24 cellular contexts compared by ENCODE assay signal in genomic region chr4:183008492-183008891, GRCh38.
DNase-seq lines count a peak whose midpoint lies in the region; ATAC-seq, FAIRE-seq and TF ChIP-seq lines count a peak whose summit lies in the region.
"Had no signal": no experiment of that assay in that cellular context is flagged by ENCODE, and none has a peak within 500 bp of the region (broad histone marks: within the 10 kb centered on the region; RNA-seq: fewer than 3 reads in every experiment).

No MANE protein-coding gene starts in this region.

- no peak overlapping the region for H3K56ac ChIP-seq in H9 (ENCODE audit: insufficient read length, low read depth, low read length)

- H3K4me3 Mint-ChIP-seq in H9: no peak overlapping the region
- H3K4me3 Mint-ChIP-seq in activated T-helper 1 cell treated with anti-CD3 and anti-CD28 coated beads, Interleukin-12 subunit alpha, Interleukin-12 subunit beta, Interleukin-2, Interleukin-4 antibody, amounts not matched to agents 30 ng/mL and 10 ng/mL and 1 ng/mL, durations not matched to agents 14 hours and 24 hours and 36 hours: no peak overlapping the region
- no peak overlapping the region for H3K4me3 Mint-ChIP-seq in immature natural killer cell
- H3K4me3 Mint-ChIP-seq: CD4-positive, CD25-positive, alpha-beta regulatory T cell had no signal

- no CpG with 5 or more reads among the region's 9 CpGs for WGBS in H9 (ENCODE audit: extremely low coverage, insufficient read length, low lambda C conversion rate)
- 0% methylated on average over 9 of the region's 9 CpGs for WGBS in K562 (ENCODE audit: insufficient coverage, low coverage, missing lambda C conversion rate)
- no CpG with 5 or more reads among the region's 9 CpGs for WGBS in trophoblast cell (ENCODE audit: extremely low coverage, insufficient coverage, insufficient read length)

- H3K36me3 ChIP-seq in K562 (ENCODE audit: control insufficient read depth, insufficient read depth, low read length) (no peaks in the 10 kb centered on the region), kidney epithelial cell (ENCODE audit: control insufficient read depth, insufficient read depth, low read length) (no peaks in the 10 kb centered on the region), trophoblast cell (ENCODE audit: control insufficient read depth in 1 of 2, insufficient read depth in 2 of 2, low read length in 2 of 2) (no peaks in the 10 kb centered on the region)
- H3K36me3 ChIP-seq: BLaER1, SJSA1 had no signal

- H2AFZ ChIP-seq in H9 (ENCODE audit: low read length): no peak overlapping the region
- H2AFZ ChIP-seq in K562 (ENCODE audit: low read depth, low read length): peak overlapping the region; percentile 7
- H2AFZ ChIP-seq in trophoblast cell (ENCODE audit: insufficient read depth, low read length, poor library complexity): no peak overlapping the region

- H3K4me1 ChIP-seq in H9 (ENCODE audit: insufficient read depth, low read length) (no peaks in the 10 kb centered on the region), K562 (replicated peaks in 1 of 2; ENCODE audit: control insufficient read depth in 2 of 2, insufficient read depth in 2 of 2, low read length in 2 of 2) (peaks cover 0 to 27% of the 10 kb centered on the region in 2 experiments; a peak in 4 of 5 replicates), trophoblast cell (ENCODE audit: control insufficient read depth in 1 of 2, insufficient read depth in 2 of 2, low read length in 2 of 2) (no peaks in the 10 kb centered on the region)
- H3K4me1 ChIP-seq: BLaER1 had no signal

- H3K9me3 ChIP-seq in H9 (ENCODE audit: control insufficient read depth, low read depth, low read length) (no peaks in the 10 kb centered on the region), K562 (replicated peaks; ENCODE audit: control insufficient read depth, insufficient read depth, low read depth, low read length) (no peaks in the 10 kb centered on the region), trophoblast cell (ENCODE audit: insufficient read depth, low read depth, low read length) (no peaks in the 10 kb centered on the region)
- H3K9me3 ChIP-seq: SJSA1 had no signal

- H4K5ac ChIP-seq in H9 (ENCODE audit: insufficient read length, low read depth, low read length): no peak overlapping the region

- CTCF ChIA-PET in K562 (lab: Yijun Ruan, JAX; ENCODE audit: low intra/inter-chr PET ratio): no interaction called here

- peaks cover 0 to 4% (median 0%) of the 10 kb centered on the region in 3 experiments; a peak in 2 of 7 replicates for H3K36me3 Mint-ChIP-seq in H9 (ENCODE audit: insufficient read depth in 1 of 3, low read depth in 3 of 3)
- H3K36me3 Mint-ChIP-seq in activated T-helper 1 cell treated with anti-CD3 and anti-CD28 coated beads, Interleukin-12 subunit alpha, Interleukin-12 subunit beta, Interleukin-2, Interleukin-4 antibody, amounts not matched to agents 30 ng/mL and 10 ng/mL and 1 ng/mL, durations not matched to agents 14 hours and 24 hours and 36 hours (ENCODE audit: low read depth): no peaks in the 10 kb centered on the region
- H3K36me3 Mint-ChIP-seq in immature natural killer cell: no peaks in the 10 kb centered on the region
- H3K36me3 Mint-ChIP-seq: CD4-positive, CD25-positive, alpha-beta regulatory T cell had no signal

- TF ChIP-seq CTCF in H9 (conservative IDR thresholded peaks at IDR 0.05): no peak; the same call in 2 of the 3 replicates
- peak; percentile 22 to 46 (median 43); a peak in 4 of 6 replicates for TF ChIP-seq CTCF in K562 (IDR thresholded peaks at IDR 0.05 in 2 of 3, conservative IDR thresholded peaks at IDR 0.05 in 1 of 3; ENCODE audit: insufficient read depth in 2 of 3, low read depth in 1 of 3, low read length in 3 of 3)
- peak; percentile 11 for TF ChIP-seq CTCF in kidney epithelial cell (IDR thresholded peaks at IDR 0.05; ENCODE audit: insufficient read depth, low read length, poor library complexity, severe bottlenecking)

- no peak overlapping the region for H3K23ac ChIP-seq in H9 (ENCODE audit: insufficient read length, low read depth, low read length)
- no peak overlapping the region for H3K23ac ChIP-seq in trophoblast cell (ENCODE audit: low read length)

- no peak overlapping the region for H2AK5ac ChIP-seq in H9 (ENCODE audit: insufficient read length, low read length)
- H2AK5ac ChIP-seq in trophoblast cell (ENCODE audit: low read length): no peak overlapping the region

- TF ChIP-seq RAD21 in K562 (CRISPR knock-in tag; conservative IDR thresholded peaks at IDR 0.05 in 1 of 2, IDR thresholded peaks at IDR 0.05 in 1 of 2): peak in 1 of 2 experiments; percentile 52; a peak in 2 of 4 replicates

- H3K14ac ChIP-seq in H9 (ENCODE audit: insufficient read depth, low read length): no peak overlapping the region
- H3K14ac ChIP-seq in trophoblast cell (ENCODE audit: low read length): no peak overlapping the region

- H4K12ac ChIP-seq in trophoblast cell (ENCODE audit: low read depth, low read length): no peak overlapping the region

- peak; percentile 44 for FAIRE-seq in K562 (lab: Jason Lieb, UNC)
- FAIRE-seq: A204.1 had no signal

- no peak overlapping the region for H4K91ac ChIP-seq in H9 (ENCODE audit: insufficient read length, low read depth, low read length)
- H4K91ac ChIP-seq in trophoblast cell (ENCODE audit: low read depth, low read length): no peak overlapping the region

- intact Hi-C loops in K562 (cut with micrococcal nuclease): loop anchor here (5.0 kb wide), 1 partner anchor 64 kb away; no protein-coding TSS in a partner anchor
- intact Hi-C loops in activated T-helper 1 cell treated with anti-CD3 and anti-CD28 coated beads, Interleukin-12 subunit alpha, Interleukin-12 subunit beta, Interleukin-2, Interleukin-4 antibody, amounts not matched to agents 30 ng/mL and 10 ng/mL and 1 ng/mL, durations not matched to agents 14 hours and 24 hours and 36 hours (cut with micrococcal nuclease): no loop called here

- POLR2A ChIA-PET in K562 (lab: Yijun Ruan, JAX): interaction anchor here (1.2 kb wide), 1 partner anchor 17 kb away, joined by 3 read pairs; no protein-coding TSS in a partner anchor

- H4K20me1 ChIP-seq in H9 (ENCODE audit: control insufficient read depth, insufficient read depth, insufficient read length): no peaks in the 10 kb centered on the region
- H4K20me1 ChIP-seq in K562 (replicated peaks; ENCODE audit: control insufficient read depth, insufficient read depth, low read length): no peaks in the 10 kb centered on the region
- H4K20me1 ChIP-seq: BLaER1 had no signal

- peak; percentile 91 for ATAC-seq in K562
- ATAC-seq: PC-3, Right ventricle myocardium inferior had no signal

- BruUV-seq in K562 (replicated peaks; lab: Mats Ljungman, UMichigan): no TSS peak

- H2BK5ac ChIP-seq in H9 (ENCODE audit: insufficient read length, low read length) (no peak overlapping the region), trophoblast cell (ENCODE audit: low read depth, low read length, poor library complexity) (no peak overlapping the region)

- H2BK120ac ChIP-seq in H9 (ENCODE audit: low read depth, low read length, poor library complexity, severe bottlenecking) (no peak overlapping the region), trophoblast cell (ENCODE audit: insufficient read depth, low read length, poor library complexity) (no peak overlapping the region)

- H3K27me3 Mint-ChIP-seq in H9 (ENCODE audit: low read depth): peaks cover 27% of the 10 kb centered on the region
- no peaks in the 10 kb centered on the region for H3K27me3 Mint-ChIP-seq in activated T-helper 1 cell treated with anti-CD3 and anti-CD28 coated beads, Interleukin-12 subunit alpha, Interleukin-12 subunit beta, Interleukin-2, Interleukin-4 antibody, amounts not matched to agents 30 ng/mL and 10 ng/mL and 1 ng/mL, durations not matched to agents 14 hours and 24 hours and 36 hours (ENCODE audit: insufficient read depth)
- H3K27me3 Mint-ChIP-seq in immature natural killer cell (ENCODE audit: low read depth in 3 of 3): peaks cover 4 to 7% (median 4%) of the 10 kb centered on the region in 3 donors
- H3K27me3 Mint-ChIP-seq: CD4-positive, CD25-positive, alpha-beta regulatory T cell had no signal

- DNase-seq in H9: peak; percentile 46
- DNase-seq in K562 (ENCODE audit: extremely low read depth in 1 of 4, low spot score in 3 of 4): peak in 2 of 4 experiments; percentile 41 to 68
- DNase-seq in kidney epithelial cell (ENCODE audit: low read depth): no peak
- no peak for DNase-seq in trophoblast cell
- no peak for DNase-seq in activated CD8-positive, alpha-beta memory T cell treated with anti-CD3 and anti-CD28 coated beads, Interleukin-2, amount 50 U/mL, for 48 hours
- DNase-seq in activated T-helper 1 cell treated with anti-CD3 and anti-CD28 coated beads, Interleukin-12 subunit alpha, Interleukin-12 subunit beta, Interleukin-2, Interleukin-4 antibody, amounts not matched to agents 30 ng/mL and 10 ng/mL and 1 ng/mL, durations not matched to agents 14 hours and 24 hours and 36 hours (ENCODE audit: low spot score): no peak
- no peak for DNase-seq in immature natural killer cell
- no peak for DNase-seq in SIG-M5 treated with dmso at 0.1 percent for 504 hours (lab: John Stamatoyannopoulos, UW; ENCODE audit: unreplicated experiment)
- DNase-seq: CD4-positive, CD25-positive, alpha-beta regulatory T cell; DMS153; DND-41; GOT3; Karpas-422; NCI-H1092 treated with DMSO at 0.1 percent for 48 hours; NCI-H1436; NCI-H187; NCI-H2171 treated with DMSO at 0.1 percent for 48 hours; NCI-H524; NCI-H774; PC-3 had no signal

- no peak overlapping the region for H3K4me2 ChIP-seq in H9 (ENCODE audit: insufficient read depth, insufficient read length, low read length)
- H3K4me2 ChIP-seq in K562 (ENCODE audit: insufficient read depth, low read length): peak overlapping the region; percentile 68
- H3K4me2 ChIP-seq in trophoblast cell (ENCODE audit: low read length): no peak overlapping the region
- H3K4me2 ChIP-seq: BLaER1 had no signal

- H2BK15ac ChIP-seq in H9 (ENCODE audit: low read depth, low read length): no peak overlapping the region

- no peak overlapping the region for H3T11ph ChIP-seq in H9 (ENCODE audit: low read length)

- H3K4me1 Mint-ChIP-seq in H9 (peaks cover 7 to 10% of the 10 kb centered on the region in 2 experiments), immature natural killer cell (no peaks in the 10 kb centered on the region)
- no peaks in the 10 kb centered on the region for H3K4me1 Mint-ChIP-seq in activated T-helper 1 cell treated with anti-CD3 and anti-CD28 coated beads, Interleukin-12 subunit alpha, Interleukin-12 subunit beta, Interleukin-2, Interleukin-4 antibody, amounts not matched to agents 30 ng/mL and 10 ng/mL and 1 ng/mL, durations not matched to agents 14 hours and 24 hours and 36 hours (ENCODE audit: low read depth)

- H2BK20ac ChIP-seq in H9 (ENCODE audit: low read depth, low read length, poor library complexity, severe bottlenecking): no peak overlapping the region

- in situ Hi-C loops in K562 (cut with MboI): no loop called here

- no peaks in the 10 kb centered on the region for H3K79me2 ChIP-seq in H9 (ENCODE audit: insufficient read depth, low read length)
- H3K79me2 ChIP-seq in K562 (ENCODE audit: control insufficient read depth, insufficient read depth, low read length): no peaks in the 10 kb centered on the region
- no peaks in the 10 kb centered on the region for H3K79me2 ChIP-seq in trophoblast cell (ENCODE audit: control insufficient read depth, insufficient read depth, low read length, poor library complexity)

- H3K79me1 ChIP-seq in H9 (ENCODE audit: insufficient read depth, low read depth, low read length, poor library complexity, severe bottlenecking) (no peaks in the 10 kb centered on the region), trophoblast cell (ENCODE audit: low read length) (no peaks in the 10 kb centered on the region)

- H2BK12ac ChIP-seq in H9 (ENCODE audit: insufficient read length, low read depth, low read length) (no peak overlapping the region), trophoblast cell (ENCODE audit: low read length) (no peak overlapping the region)

- no peak overlapping the region for H4K8ac ChIP-seq in H9 (replicated peaks; ENCODE audit: insufficient read length, low read depth, low read length)
- H4K8ac ChIP-seq in trophoblast cell (ENCODE audit: low read depth, low read length): no peak overlapping the region

- no peak overlapping the region for H3K4ac ChIP-seq in H9 (ENCODE audit: low read depth, low read length)
- H3K4ac ChIP-seq in trophoblast cell (ENCODE audit: low read depth, low read length): no peak overlapping the region

- no peak overlapping the region for H3K9ac ChIP-seq in H9 (ENCODE audit: extremely low read depth, insufficient read length, low read length)
- no peak overlapping the region for H3K9ac ChIP-seq in K562 (ENCODE audit: insufficient read depth in 1 of 2, low read depth in 2 of 2, low read length in 2 of 2)
- H3K9ac ChIP-seq in trophoblast cell (ENCODE audit: low read length): no peak overlapping the region
- H3K9ac ChIP-seq: BLaER1 had no signal

- no peaks in the 10 kb centered on the region for H3K9me1 ChIP-seq in K562 (ENCODE audit: control insufficient read depth, insufficient read depth, low read length)

- peak overlapping the region in 1 of 3 experiments; percentile 30; a peak in 2 of 7 replicates for H3K27ac Mint-ChIP-seq in H9
- H3K27ac Mint-ChIP-seq in activated T-helper 1 cell treated with anti-CD3 and anti-CD28 coated beads, Interleukin-12 subunit alpha, Interleukin-12 subunit beta, Interleukin-2, Interleukin-4 antibody, amounts not matched to agents 30 ng/mL and 10 ng/mL and 1 ng/mL, durations not matched to agents 14 hours and 24 hours and 36 hours: no peak overlapping the region
- H3K27ac Mint-ChIP-seq in immature natural killer cell: no peak overlapping the region
- H3K27ac Mint-ChIP-seq: CD4-positive, CD25-positive, alpha-beta regulatory T cell had no signal

- H3K23me2 ChIP-seq in H9 (ENCODE audit: insufficient read length, low read depth, low read length, poor library complexity, severe bottlenecking): no peaks in the 10 kb centered on the region

- H3K9me3 Mint-ChIP-seq in H9: peaks cover 8 to 13% of the 10 kb centered on the region in 2 experiments
- peaks cover 5% of the 10 kb centered on the region for H3K9me3 Mint-ChIP-seq in activated T-helper 1 cell treated with anti-CD3 and anti-CD28 coated beads, Interleukin-12 subunit alpha, Interleukin-12 subunit beta, Interleukin-2, Interleukin-4 antibody, amounts not matched to agents 30 ng/mL and 10 ng/mL and 1 ng/mL, durations not matched to agents 14 hours and 24 hours and 36 hours
- H3K9me3 Mint-ChIP-seq in immature natural killer cell: peaks cover 0 to 4% (median 2%) of the 10 kb centered on the region in 6 donors

- H3K27ac ChIP-seq in H9 (ENCODE audit: insufficient read length, low read depth, low read length) (no peak overlapping the region), K562 (ENCODE audit: extremely low read depth, low read depth, low read length) (no peak overlapping the region), trophoblast cell (ENCODE audit: low read depth, low read length) (no peak overlapping the region)
- H3K27ac ChIP-seq: BLaER1, SJSA1 had no signal

- TF ChIP-seq POLR2A in K562 (conservative IDR thresholded peaks at IDR 0.05): no peak

- H3K18ac ChIP-seq in H9 (ENCODE audit: insufficient read length, low read depth, low read length) (no peak overlapping the region), trophoblast cell (ENCODE audit: low read length) (no peak overlapping the region)

- TF ChIP-seq EP300 in K562 (IDR thresholded peaks at IDR 0.05; ENCODE audit: low read length): peak; percentile 9; the same call in 1 of the 2 replicates

- H3K27me3 ChIP-seq in H9 (ENCODE audit: insufficient read depth, low read length) (no peaks in the 10 kb centered on the region), K562 (ENCODE audit: control insufficient read depth in 2 of 2, insufficient read depth in 2 of 2, low read length in 2 of 2) (peaks cover 0 to 4% of the 10 kb centered on the region in 2 experiments; a peak in 1 of 5 replicates), kidney epithelial cell (ENCODE audit: control insufficient read depth, insufficient read depth, low read length) (peaks cover 9% of the 10 kb centered on the region), trophoblast cell (ENCODE audit: insufficient read depth, low read length) (no peaks in the 10 kb centered on the region)
- H3K27me3 ChIP-seq: BLaER1, SJSA1 had no signal

- H3K4me3 ChIP-seq in K562: no peak overlapping the region
- H3K4me3 ChIP-seq in kidney epithelial cell (ENCODE audit: low read depth, low read length): no peak overlapping the region
- peak overlapping the region; percentile 47 for H3K4me3 ChIP-seq in trophoblast cell (ENCODE audit: low read depth, low read length)
- H3K4me3 ChIP-seq: BLaER1, SJSA1 had no signal
